Comparison of ENCODE assay signal across 8 cellular contexts in the genomic region with DNA sequence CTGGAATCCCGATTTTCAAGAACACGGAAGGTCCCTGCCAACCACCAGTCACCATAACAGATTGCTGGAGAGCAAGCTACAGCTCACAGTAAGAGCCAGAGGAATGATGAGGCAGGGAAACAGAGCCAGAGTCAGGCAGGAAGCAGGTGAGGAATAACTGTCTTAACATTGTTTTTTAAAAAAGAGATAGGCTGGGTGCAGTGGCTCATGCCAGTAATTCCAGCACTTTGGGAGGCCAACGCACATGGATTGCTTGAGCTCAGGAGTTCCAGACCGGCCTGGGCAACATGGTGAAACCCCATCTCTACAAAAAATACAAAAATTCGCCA. TPM values are rescaled to one million over a fixed set of nuclear protein-coding genes. Genes with fewer than 3 reads are reported as not detected.
DNase-seq lines count a peak whose midpoint lies in the region; ATAC-seq and TF ChIP-seq lines count a peak whose summit lies in the region.
"Had no signal": no experiment of that assay in that cellular context is flagged by ENCODE, and none has a peak within 500 bp of the region (broad histone marks: within the 10 kb centered on the region; RNA-seq: fewer than 3 reads in every experiment).

No MANE protein-coding gene starts in this region.

- 58% methylated on average over 5 of the region's 5 CpGs for WGBS in suprapubic skin

- peaks cover 31% of the 10 kb centered on the region for H3K36me3 ChIP-seq in suprapubic skin

- H3K27ac ChIP-seq in suprapubic skin = peak overlapping the region; percentile 87

- H3K9me3 ChIP-seq in suprapubic skin = no peaks in the 10 kb centered on the region

- H3K4me3 Mint-ChIP-seq in activated CD8-positive, alpha-beta memory T cell treated with anti-CD3 and anti-CD28 coated beads, Interleukin-2, amount 10 ng/mL, durations not matched to agents 7 days and 5 days = peak overlapping the region; percentile 8
- peak overlapping the region; percentile 59 to 74 for H3K4me3 Mint-ChIP-seq in effector memory CD8-positive, alpha-beta T cell

- H3K27ac Mint-ChIP-seq in activated CD8-positive, alpha-beta memory T cell treated with anti-CD3 and anti-CD28 coated beads, Interleukin-2, amount 10 ng/mL, durations not matched to agents 7 days and 5 days = peak overlapping the region; percentile 88
- peak overlapping the region; percentile 91 to 95 for H3K27ac Mint-ChIP-seq in effector memory CD8-positive, alpha-beta T cell

- peaks cover 71% of the 10 kb centered on the region for H3K4me1 Mint-ChIP-seq in activated CD8-positive, alpha-beta memory T cell treated with anti-CD3 and anti-CD28 coated beads, Interleukin-2, amount 10 ng/mL, durations not matched to agents 7 days and 5 days
- H3K4me1 Mint-ChIP-seq in effector memory CD8-positive, alpha-beta T cell (ENCODE audit: low read depth in 2 of 2) = peaks cover 69 to 71% of the 10 kb centered on the region in 2 donors

- H3K27me3 Mint-ChIP-seq in activated CD8-positive, alpha-beta memory T cell treated with anti-CD3 and anti-CD28 coated beads, Interleukin-2, amount 10 ng/mL, durations not matched to agents 7 days and 5 days = no peaks in the 10 kb centered on the region
- no peaks in the 10 kb centered on the region for H3K27me3 Mint-ChIP-seq in effector memory CD8-positive, alpha-beta T cell

- TF ChIP-seq CTCF in suprapubic skin (IDR thresholded peaks at IDR 0.05) = no peak

- TF ChIP-seq POLR2A in suprapubic skin (IDR thresholded peaks at IDR 0.05) = no peak

- H3K9me3 Mint-ChIP-seq in activated CD8-positive, alpha-beta memory T cell treated with anti-CD3 and anti-CD28 coated beads, Interleukin-2, amount 10 ng/mL, durations not matched to agents 7 days and 5 days (ENCODE audit: low read depth) = no peaks in the 10 kb centered on the region
- no peaks in the 10 kb centered on the region for H3K9me3 Mint-ChIP-seq in effector memory CD8-positive, alpha-beta T cell

- H3K36me3 Mint-ChIP-seq in activated CD8-positive, alpha-beta memory T cell treated with anti-CD3 and anti-CD28 coated beads, Interleukin-2, amount 10 ng/mL, durations not matched to agents 7 days and 5 days = peaks cover 37% of the 10 kb centered on the region
- peaks cover 36% of the 10 kb centered on the region for H3K36me3 Mint-ChIP-seq in effector memory CD8-positive, alpha-beta T cell (ENCODE audit: insufficient read depth)

- peaks cover 91% of the 10 kb centered on the region for H3K4me1 ChIP-seq in suprapubic skin

- CTCF ChIA-PET in activated CD8-positive, alpha-beta memory T cell treated with anti-CD3 and anti-CD28 coated beads, Interleukin-2, amount 10 ng/mL, durations not matched to agents 7 days and 5 days (lab: Charles Lee) = interaction anchor here (0.5 to 15.0 kb wide), 7 partner anchors 9 to 88 kb away, joined by 3 to 167 read pairs (median 4); partner anchors contain the start of genes CASTOR1 and RNF215

- no peak for TF ChIP-seq EP300 in suprapubic skin (IDR thresholded peaks at IDR 0.05)

- no peak for DNase-seq in activated CD8-positive, alpha-beta memory T cell treated with anti-CD3 and anti-CD28 coated beads, Interleukin-2, amount 10 ng/mL, durations not matched to agents 7 days and 5 days
- no peak for DNase-seq in activated CD8-positive, alpha-beta memory T cell treated with anti-CD3 and anti-CD28 coated beads, Interleukin-2, amount 50 U/mL, for 4 hours
- no peak for DNase-seq in effector memory CD8-positive, alpha-beta T cell
- DNase-seq in suprapubic skin (ENCODE audit: low spot score in 2 of 2) = no peak
- no peak for DNase-seq in NCI-H2107 treated with DMSO at 0.1 percent for 48 hours (lab: John Stamatoyannopoulos, UW; ENCODE audit: unreplicated experiment)
- no peak for DNase-seq in islet precursor cell
- DNase-seq: NCI-H510A; stimulated activated CD4-positive, alpha-beta T cell treated with anti-CD3 and anti-CD28 coated beads, Interleukin-2, amount 100 ng/mL, for 48 hours had no signal

- no peak overlapping the region for H3K4me3 ChIP-seq in suprapubic skin

- no peaks in the 10 kb centered on the region for H3K27me3 ChIP-seq in suprapubic skin

- no peak for ATAC-seq in activated CD8-positive, alpha-beta memory T cell treated with anti-CD3 and anti-CD28 coated beads, Interleukin-2, amount 10 ng/mL, durations not matched to agents 7 days and 5 days
- no peak for ATAC-seq in effector memory CD8-positive, alpha-beta T cell (replicated peaks)

RNA-seq across cellular contexts. Expression of gene CASTOR1, which starts 13.5 kb away (rescaled TPM):
- 10 to 100 TPM in 1 of 2 experiments, 1 to 10 TPM in 1; 8.7 to 10.2 TPM for total RNA-seq in activated CD8-positive, alpha-beta memory T cell treated with anti-CD3 and anti-CD28 coated beads, Interleukin-2, amount 10 ng/mL, durations not matched to agents 7 days and 5 days
- 10 to 100 TPM; 16.3 to 22.8 (median 20.6) TPM for total RNA-seq in suprapubic skin

RNA-seq across cellular contexts. Expression of gene TBC1D10A, which starts 24.0 kb away (rescaled TPM):
- 10 to 100 TPM; 32.2 to 48.1 TPM for total RNA-seq in activated CD8-positive, alpha-beta memory T cell treated with anti-CD3 and anti-CD28 coated beads, Interleukin-2, amount 10 ng/mL, durations not matched to agents 7 days and 5 days
- total RNA-seq in suprapubic skin = 10 to 100 TPM; 38.3 to 49.2 (median 43.0) TPM

RNA-seq across cellular contexts. Expression of gene OSM, which starts 36.1 kb away (rescaled TPM):
- total RNA-seq in activated CD8-positive, alpha-beta memory T cell treated with anti-CD3 and anti-CD28 coated beads, Interleukin-2, amount 10 ng/mL, durations not matched to agents 7 days and 5 days = 100 to 1,000 TPM; 122 to 141 TPM
- total RNA-seq in suprapubic skin = under 1 TPM in 1 of 4 donors, not detected in 3; 0.34 TPM

RNA-seq across cellular contexts. Expression of gene SF3A1, which starts 53.9 kb away (rescaled TPM):
- total RNA-seq in activated CD8-positive, alpha-beta memory T cell treated with anti-CD3 and anti-CD28 coated beads, Interleukin-2, amount 10 ng/mL, durations not matched to agents 7 days and 5 days = 100 to 1,000 TPM; 214 to 267 TPM
- total RNA-seq in suprapubic skin = 100 to 1,000 TPM; 112 to 208 (median 152) TPM

RNA-seq across cellular contexts. Expression of gene CCDC157, which starts 54.0 kb away (rescaled TPM):
- total RNA-seq in activated CD8-positive, alpha-beta memory T cell treated with anti-CD3 and anti-CD28 coated beads, Interleukin-2, amount 10 ng/mL, durations not matched to agents 7 days and 5 days = 1 to 10 TPM; 4.9 to 6.2 TPM
- 1 to 10 TPM; 2.2 to 4.7 (median 3.1) TPM for total RNA-seq in suprapubic skin

Comparison
In these comparisons a context has a peak if more than half of its experiments do, and no peak if none do; other contexts are left out.
1. RNA of gene OSM, which starts 36.1 kb away (total RNA-seq): 122 to 141 TPM in activated CD8-positive, alpha-beta memory T cell treated with anti-CD3 and anti-CD28 coated beads, Interleukin-2, amount 10 ng/mL, durations not matched to agents 7 days and 5 days; 0.34 TPM in suprapubic skin; every median in the first group is over 10 times any median in the second.